ENCODE assay signal across 34 cellular contexts in the genomic region with DNA sequence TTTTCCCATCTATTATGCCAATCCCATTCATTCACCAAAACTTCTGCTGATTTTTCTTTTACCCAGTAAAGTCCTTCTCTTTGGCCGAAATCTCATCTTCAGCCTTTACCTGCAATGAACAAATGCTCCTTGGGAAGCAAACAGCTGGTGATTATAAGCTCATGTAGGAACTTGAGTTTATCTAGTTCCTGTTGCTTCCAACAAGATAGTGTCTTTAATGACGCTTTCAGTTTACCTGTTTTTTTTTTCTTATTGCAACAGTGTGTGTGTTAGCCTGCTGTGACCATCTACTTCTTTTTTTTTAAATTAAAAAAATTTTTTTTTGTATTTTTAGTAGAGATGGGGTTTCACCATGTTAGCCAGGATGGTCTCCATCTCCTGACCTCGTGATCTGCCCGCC.
"Had no signal": no experiment of that assay in that cellular context is flagged by ENCODE, and none has a peak within 500 bp of the region (broad histone marks: within the 10 kb centered on the region; RNA-seq: fewer than 3 reads in every experiment).

No MANE protein-coding gene starts in this region.

- DNase-seq: Karpas-422, Kasumi-1, MG63, MM.1S, MV-4-11, NCI-H1048, NCI-H1092, NCI-H1092 treated with DMSO at 0.1 percent for 48 hours, NCI-H1105, NCI-H1105 treated with DMSO at 0.1 percent for 48 hours, NCI-H1417, NCI-H1417 treated with DMSO at 0.1 percent for 48 hours, NCI-H1436, NCI-H1436 treated with DMSO at 0.1 percent for 48 hours, NCI-H146, NCI-H1694, NCI-H1694 treated with DMSO at 0.1 percent for 48 hours, NCI-H187, NCI-H187 treated with DMSO at 0.1 percent for 48 hours, NCI-H1930, NCI-H2029, NCI-H2029 treated with DMSO at 0.1 percent for 48 hours, NCI-H2081, NCI-H2081 treated with DMSO at 0.1 percent for 48 hours, NCI-H2107, NCI-H2171, NCI-H2171 treated with DMSO at 0.1 percent for 48 hours, NCI-H2227 treated with DMSO at 0.1 percent for 48 hours, NCI-H226, NCI-H345, NCI-H446, NCI-H446 treated with DMSO at 0.1 percent for 48 hours, NCI-H510A had no signal

- H3K27me3 ChIP-seq: MG63 had no signal

- H3K4me3 ChIP-seq: MG63 had no signal

- H3K36me3 ChIP-seq: MG63 had no signal

- H3K27ac ChIP-seq: KMS-11 had no signal
